In the genomic region with DNA sequence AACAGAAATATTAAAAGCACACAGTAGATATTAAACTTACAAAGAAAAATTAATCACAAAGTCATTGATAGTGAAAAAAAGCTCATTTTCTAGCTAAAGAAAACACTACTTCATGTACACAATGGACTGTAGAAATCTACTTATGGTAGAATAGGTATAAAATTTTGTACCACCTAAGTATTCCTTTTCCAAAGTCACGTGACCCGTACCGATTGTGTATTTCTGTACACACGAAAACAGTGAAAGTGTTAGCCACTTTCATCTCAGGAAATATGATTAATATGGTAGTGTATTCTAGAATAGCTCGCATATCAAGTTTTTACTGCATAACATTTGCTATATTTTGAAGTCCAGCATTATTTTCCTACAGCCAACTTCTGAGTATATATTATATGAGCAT, we compare ENCODE assay signal across 30 cellular contexts.
"Had no signal": no experiment of that assay in that cellular context is flagged by ENCODE, and none has a peak within 500 bp of the region (broad histone marks: within the 10 kb centered on the region; RNA-seq: fewer than 3 reads in every experiment).

No MANE protein-coding gene starts in this region.

- FAIRE-seq: pancreas had no signal

- ATAC-seq: naive thymus-derived CD4-positive, alpha-beta T cell; natural killer cell; pancreas; psoas muscle; right cardiac atrium; sciatic nerve; stimulated activated memory B cell treated with anti-CD40 and anti-IgM and Interleukin-4, amounts not matched to agents 10 μg/mL and 1 μg/mL and 100 μg/mL, for 72 hours; stimulated activated naive CD8-positive, alpha-beta T cell treated with anti-CD3 and anti-CD28 coated beads, Interleukin-15, amount 100 ng/mL, for 72 hours; stimulated activated naive CD8-positive, alpha-beta T cell treated with anti-CD3 and anti-CD28 coated beads, Interleukin-15, Interleukin-2, amounts not matched to agents 100 U/mL and 50 U/mL, for 24 hours; upper lobe of right lung had no signal

- H3K4me3 Mint-ChIP-seq: naive thymus-derived CD4-positive, alpha-beta T cell; natural killer cell; nephron; stimulated activated memory B cell treated with anti-CD40 and anti-IgM and Interleukin-4, amounts not matched to agents 10 μg/mL and 1 μg/mL and 100 μg/mL, for 72 hours; stimulated activated naive CD8-positive, alpha-beta T cell treated with anti-CD3 and anti-CD28 coated beads, Interleukin-15, amount 100 ng/mL, for 72 hours; type B pancreatic cell had no signal

- H3K4me1 Mint-ChIP-seq: naive thymus-derived CD4-positive, alpha-beta T cell; natural killer cell; stimulated activated memory B cell treated with anti-CD40 and anti-IgM and Interleukin-4, amounts not matched to agents 10 μg/mL and 1 μg/mL and 100 μg/mL, for 72 hours; stimulated activated naive CD8-positive, alpha-beta T cell treated with anti-CD3 and anti-CD28 coated beads, Interleukin-15, amount 100 ng/mL, for 72 hours had no signal

- H3K27ac Mint-ChIP-seq: naive thymus-derived CD4-positive, alpha-beta T cell; natural killer cell; nephron; progenitor cell of endocrine pancreas; stimulated activated memory B cell treated with anti-CD40 and anti-IgM and Interleukin-4, amounts not matched to agents 10 μg/mL and 1 μg/mL and 100 μg/mL, for 72 hours; stimulated activated naive CD8-positive, alpha-beta T cell treated with anti-CD3 and anti-CD28 coated beads, Interleukin-15, amount 100 ng/mL, for 72 hours; type B pancreatic cell had no signal

- H3K27me3 Mint-ChIP-seq: naive thymus-derived CD4-positive, alpha-beta T cell; progenitor cell of endocrine pancreas; stimulated activated memory B cell treated with anti-CD40 and anti-IgM and Interleukin-4, amounts not matched to agents 10 μg/mL and 1 μg/mL and 100 μg/mL, for 72 hours; stimulated activated naive CD8-positive, alpha-beta T cell treated with anti-CD3 and anti-CD28 coated beads, Interleukin-15, amount 100 ng/mL, for 72 hours; type B pancreatic cell had no signal

- H3K4me3 ChIP-seq: pancreas, psoas muscle, skin epidermis, smooth muscle cell, spleen, suprapubic skin, testis, tibial artery, transverse colon, upper lobe of right lung, uterus had no signal

- H3K36me3 ChIP-seq: neutrophil, pancreas, spleen, suprapubic skin, transverse colon, upper lobe of right lung, uterus had no signal

- DNase-seq: naive thymus-derived CD4-positive, alpha-beta T cell; natural killer cell; nucleus accumbens; pancreas; psoas muscle; right cardiac atrium; spleen; stimulated activated CD4-positive, alpha-beta T cell treated with anti-CD3 and anti-CD28 coated beads, Interleukin-12 subunit alpha, Interleukin-12 subunit beta, amount 100 ng/mL, for 4 hours; stimulated activated CD4-positive, alpha-beta T cell treated with anti-CD3 and anti-CD28 coated beads, Interleukin-1b, Interleukin-23, amount 100 ng/mL, for 48 hours; stimulated activated CD4-positive, alpha-beta T cell treated with anti-CD3 and anti-CD28 coated beads, Interleukin-4, amount 100 ng/mL, for 1 hour; stimulated activated CD4-positive, alpha-beta T cell treated with anti-CD3 and anti-CD28 coated beads, Interleukin-4, amount 100 ng/mL, for 4 hours; stimulated activated CD8-positive, alpha-beta memory T cell treated with anti-CD3 and anti-CD28 coated beads, Interleukin-4, amount 100 ng/mL, for 48 hours; stimulated activated naive CD4-positive, alpha-beta T cell; stimulated activated naive CD8-positive, alpha-beta T cell treated with anti-CD3 and anti-CD28 coated beads, Interleukin-15, amount 100 ng/mL, for 72 hours; stimulated activated naive CD8-positive, alpha-beta T cell treated with anti-CD3 and anti-CD28 coated beads, Interleukin-15, Interleukin-2, amounts not matched to agents 100 U/mL and 50 U/mL, for 24 hours; substantia nigra; testis; tibial artery; transverse colon; upper lobe of right lung; uterus had no signal

- H3K4me2 ChIP-seq: smooth muscle cell had no signal

- H3K27ac ChIP-seq: neutrophil, pancreas, psoas muscle, skin epidermis, spleen, suprapubic skin, testis, tibial artery, transverse colon, upper lobe of right lung, uterus had no signal

- H3K36me3 Mint-ChIP-seq: naive thymus-derived CD4-positive, alpha-beta T cell; natural killer cell; stimulated activated memory B cell treated with anti-CD40 and anti-IgM and Interleukin-4, amounts not matched to agents 10 μg/mL and 1 μg/mL and 100 μg/mL, for 72 hours had no signal

- H3K4me1 ChIP-seq: psoas muscle, spleen, suprapubic skin, testis, tibial artery, transverse colon, upper lobe of right lung, uterus had no signal

- H3K9me3 Mint-ChIP-seq: nephron, type B pancreatic cell had no signal

- H3K9me3 ChIP-seq: neutrophil, pancreas, psoas muscle, spleen, suprapubic skin, testis, tibial artery, transverse colon, upper lobe of right lung, uterus had no signal

- H3K27me3 ChIP-seq: neutrophil, pancreas, spleen, suprapubic skin, testis, tibial artery, transverse colon, upper lobe of right lung, uterus had no signal
